Comparison of ENCODE assay signal across 16 cellular contexts in genomic region chrX:149073464-149073863, GRCh38.
A peak's percentile ranks its signal among the peaks of the same experiment; 100 is the strongest.
DNase-seq lines count a peak whose midpoint lies in the region; FAIRE-seq and TF ChIP-seq lines count a peak whose summit lies in the region.
"Had no signal": no experiment of that assay in that cellular context is flagged by ENCODE, and none has a peak within 500 bp of the region (broad histone marks: within the 10 kb centered on the region; RNA-seq: fewer than 3 reads in every experiment).

No MANE protein-coding gene starts in this region.

- intact Hi-C loops in adrenal gland (cut with DNase I) = no loop called here

- no peak overlapping the region for H2AFZ ChIP-seq in keratinocyte (ENCODE audit: control insufficient read depth, low read length)

- H3K79me2 ChIP-seq in keratinocyte (ENCODE audit: control insufficient read depth, insufficient read depth, low read length) = no peaks in the 10 kb centered on the region

- no peak for FAIRE-seq in keratinocyte (lab: Jason Lieb, UNC)
- FAIRE-seq: A204.1, G401.6, GM12892, H54 had no signal

- dilution Hi-C loops in keratinocyte (cut with MboI; ENCODE audit: extremely low pct_ligation_motif_present, low sequenced_read_pairs) = no loop called here

- H3K9me1 ChIP-seq in keratinocyte (ENCODE audit: control insufficient read depth, extremely low read depth, insufficient read depth, low read length) = no peaks in the 10 kb centered on the region

- CTCF ChIA-PET in HEK293 (lab: Yijun Ruan, JAX) = interaction anchor here (0.5 kb wide), 1 partner anchor 583 kb away, joined by 4 read pairs; no protein-coding TSS in a partner anchor

- H3K4me1 ChIP-seq in HEK293 (ENCODE audit: control insufficient read depth, insufficient read depth, low read length) = no peaks in the 10 kb centered on the region
- no peaks in the 10 kb centered on the region for H3K4me1 ChIP-seq in keratinocyte (ENCODE audit: control insufficient read depth, extremely low read depth, insufficient read depth, low read length)
- no peaks in the 10 kb centered on the region for H3K4me1 ChIP-seq in adrenal gland (replicated peaks in 1 of 2)
- H3K4me1 ChIP-seq: BE2C had no signal

- 63 to 80% (median 72%) methylated on average over 3 of the region's 3 CpGs for WGBS in adrenal gland, 4 donors

- DNase-seq in SW480 (ENCODE audit: low spot score) (peak; percentile 7), choroid plexus epithelial cell (ENCODE audit: low read depth) (peak; percentile 14), keratinocyte (ENCODE audit: low read depth, low spot score) (peak; percentile 9), adrenal gland (no peak), NCI-H748 treated with DMSO at 0.1 percent for 48 hours (lab: John Stamatoyannopoulos, UW) (no peak)
- no peak for DNase-seq in stimulated activated CD4-positive, alpha-beta T cell treated with anti-CD3 and anti-CD28 coated beads, Interleukin-2, amount 100 ng/mL, for 24 hours
- DNase-seq: BE2C; CD4-positive, alpha-beta memory T cell; DMS79; EL had no signal

- no peak for TF ChIP-seq POLR2A in adrenal gland (IDR thresholded peaks at IDR 0.05)

- no peak overlapping the region for H3K4me2 ChIP-seq in keratinocyte (ENCODE audit: control insufficient read depth, extremely low read depth, insufficient read depth, low read depth, low read length)

- H3K9ac ChIP-seq in keratinocyte (ENCODE audit: control insufficient read depth, extremely low read depth, insufficient read depth, low read length) = no peak overlapping the region

- no peaks in the 10 kb centered on the region for H3K9me3 ChIP-seq in HEK293 (ENCODE audit: control insufficient read depth, insufficient read depth, low read depth, low read length)
- peaks cover 3% of the 10 kb centered on the region for H3K9me3 ChIP-seq in keratinocyte (ENCODE audit: control insufficient read depth, low read depth, low read length)
- no peaks in the 10 kb centered on the region for H3K9me3 ChIP-seq in adrenal gland (replicated peaks in 1 of 3)
- H3K9me3 ChIP-seq: BE2C had no signal

- no peaks in the 10 kb centered on the region for H4K20me1 ChIP-seq in keratinocyte (ENCODE audit: control insufficient read depth, extremely low read depth, insufficient read depth, low read length)

- TF ChIP-seq CTCF in HEK293 (tag by site-specific recombination; IDR thresholded peaks at IDR 0.05) (no peak), choroid plexus epithelial cell (conservative IDR thresholded peaks at IDR 0.05; ENCODE audit: low read depth, low read length) (no peak), keratinocyte (optimal IDR thresholded peaks at IDR 0.05 in 1 of 3, IDR thresholded peaks at IDR 0.05 in 1 of 3, conservative IDR thresholded peaks at IDR 0.05 in 1 of 3; ENCODE audit: extremely low read depth in 1 of 3, insufficient read depth in 2 of 3, low read length in 3 of 3) (no peak), adrenal gland (IDR thresholded peaks at IDR 0.05) (no peak)

- H3K36me3 ChIP-seq in HEK293 (ENCODE audit: control insufficient read depth in 2 of 2, insufficient read depth in 1 of 2, low read length in 2 of 2) (no peaks in the 10 kb centered on the region), keratinocyte (ENCODE audit: control insufficient read depth in 2 of 2, extremely low read depth in 1 of 2, insufficient read depth in 2 of 2, low read length in 2 of 2) (no peaks in the 10 kb centered on the region), adrenal gland (replicated peaks in 1 of 2) (no peaks in the 10 kb centered on the region)
- H3K36me3 ChIP-seq: BE2C had no signal

- no peaks in the 10 kb centered on the region for H3K27me3 ChIP-seq in keratinocyte (ENCODE audit: control insufficient read depth, extremely low read depth, insufficient read depth, low read length)
- no peaks in the 10 kb centered on the region for H3K27me3 ChIP-seq in adrenal gland
- H3K27me3 ChIP-seq: BE2C had no signal

- no peak overlapping the region for H3K4me3 ChIP-seq in HEK293 (ENCODE audit: low read depth, low read length)
- no peak overlapping the region for H3K4me3 ChIP-seq in choroid plexus epithelial cell (ENCODE audit: low read depth, low read length)
- H3K4me3 ChIP-seq in keratinocyte (ENCODE audit: control insufficient read depth in 2 of 3, extremely low read depth in 1 of 3, insufficient read depth in 2 of 3, low read depth in 1 of 3, low read length in 3 of 3) = no peak overlapping the region
- no peak overlapping the region for H3K4me3 ChIP-seq in adrenal gland

- POLR2A ChIA-PET in HEK293 (lab: Yijun Ruan, JAX) = interaction anchor here (0.7 kb wide), 1 partner anchor 39 kb away, joined by 3 read pairs; no protein-coding TSS in a partner anchor

- no peak overlapping the region for H3K27ac ChIP-seq in HEK293 (ENCODE audit: extremely low read depth, low read depth, low read length)
- H3K27ac ChIP-seq in keratinocyte (ENCODE audit: control insufficient read depth, insufficient read depth, low read length) = no peak overlapping the region
- H3K27ac ChIP-seq in adrenal gland = no peak overlapping the region
- H3K27ac ChIP-seq: C4-2B had no signal

TF ChIP-seq in HEK293, 187 proteins besides CTCF, POLR2A, EP300 and RAD21:
- TF ChIP-seq SETDB1 (IDR thresholded peaks at IDR 0.05; ENCODE audit: insufficient read length, low read length) (peak; percentile 57), ZBTB8A (tag by site-specific recombination; IDR thresholded peaks at IDR 0.05) (no peak), GLI2 (tag by site-specific recombination; IDR thresholded peaks at IDR 0.05; ENCODE audit: borderline replicate concordance, low read depth) (no peak), HIC1 (tag by site-specific recombination; IDR thresholded peaks at IDR 0.05) (no peak)

Comparison
In these comparisons a context has a peak if more than half of its experiments do, and no peak if none do; other contexts are left out.
1. DNase-seq: peak in SW480 (single experiment), choroid plexus epithelial cell (single experiment) and keratinocyte (single experiment); none in adrenal gland (0 of 7), NCI-H748 treated with DMSO at 0.1 percent for 48 hours (single experiment) and stimulated activated CD4-positive, alpha-beta T cell treated with anti-CD3 and anti-CD28 coated beads, Interleukin-2, amount 100 ng/mL, for 24 hours (0 of 2).